ENCODE assay signal across 11 cellular contexts in genomic region chr14:90087433-90087832, GRCh38. TPM values are rescaled to one million over a fixed set of nuclear protein-coding genes. Genes with fewer than 3 reads are reported as not detected.
DNase-seq lines count a peak whose midpoint lies in the region; ATAC-seq, FAIRE-seq and TF ChIP-seq lines count a peak whose summit lies in the region.
"Had no signal": no experiment of that assay in that cellular context is flagged by ENCODE, and none has a peak within 500 bp of the region (broad histone marks: within the 10 kb centered on the region; RNA-seq: fewer than 3 reads in every experiment).

No MANE protein-coding gene starts in this region.

- CTCF ChIA-PET in activated CD8-positive, alpha-beta T cell treated with anti-CD3 and anti-CD28 coated beads for 36 hours (lab: Charles Lee): no interaction called here

- no peak overlapping the region for H3K4me3 Mint-ChIP-seq in stimulated activated naive B cell treated with anti-CD40 and anti-IgM and Interleukin-4, amounts not matched to agents 10 μg/mL and 1 μg/mL and 100 μg/mL, for 72 hours
- no peak overlapping the region for H3K4me3 Mint-ChIP-seq in activated CD8-positive, alpha-beta T cell treated with anti-CD3 and anti-CD28 coated beads for 36 hours
- H3K4me3 Mint-ChIP-seq: activated CD4-positive, alpha-beta memory T cell treated with anti-CD3 and anti-CD28 coated beads, Interleukin-2, amount 10 ng/mL, durations not matched to agents 7 days and 5 days; naive thymus-derived CD8-positive, alpha-beta T cell had no signal

- no peaks in the 10 kb centered on the region for H3K4me1 Mint-ChIP-seq in stimulated activated naive B cell treated with anti-CD40 and anti-IgM and Interleukin-4, amounts not matched to agents 10 μg/mL and 1 μg/mL and 100 μg/mL, for 72 hours
- no peaks in the 10 kb centered on the region for H3K4me1 Mint-ChIP-seq in activated CD8-positive, alpha-beta T cell treated with anti-CD3 and anti-CD28 coated beads for 36 hours (ENCODE audit: low read depth)
- H3K4me1 Mint-ChIP-seq: activated CD4-positive, alpha-beta memory T cell treated with anti-CD3 and anti-CD28 coated beads, Interleukin-2, amount 10 ng/mL, durations not matched to agents 7 days and 5 days; naive thymus-derived CD8-positive, alpha-beta T cell had no signal

- FAIRE-seq in frontal cortex (lab: Jason Lieb, UNC): no peak
- FAIRE-seq: GM12892 had no signal

- DNase-seq in SIG-M5 treated with dmso at 0.1 percent for 504 hours (lab: John Stamatoyannopoulos, UW; ENCODE audit: unreplicated experiment) (peak; percentile 96), Right ventricle myocardium superior (peak; percentile 46), frontal cortex (ENCODE audit: low spot score in 2 of 2) (no peak), NCI-H2107 (lab: John Stamatoyannopoulos, UW) (no peak)
- DNase-seq in stimulated activated naive B cell treated with anti-CD40 and anti-IgM and Interleukin-4, amounts not matched to agents 10 μg/mL and 1 μg/mL and 100 μg/mL, for 72 hours: peak; percentile 6
- DNase-seq in activated CD8-positive, alpha-beta T cell treated with anti-CD3 and anti-CD28 coated beads for 36 hours: no peak
- DNase-seq: activated CD4-positive, alpha-beta memory T cell treated with anti-CD3 and anti-CD28 coated beads, Interleukin-2, amount 10 ng/mL, durations not matched to agents 7 days and 5 days; naive thymus-derived CD8-positive, alpha-beta T cell had no signal

- POLR2A ChIA-PET in activated CD8-positive, alpha-beta T cell treated with anti-CD3 and anti-CD28 coated beads for 36 hours (lab: Charles Lee): no interaction called here

- TF ChIP-seq CTCF in activated CD8-positive, alpha-beta T cell treated with anti-CD3 and anti-CD28 coated beads for 36 hours (IDR thresholded peaks at IDR 0.05): no peak

- no peak overlapping the region for H3K27ac Mint-ChIP-seq in stimulated activated naive B cell treated with anti-CD40 and anti-IgM and Interleukin-4, amounts not matched to agents 10 μg/mL and 1 μg/mL and 100 μg/mL, for 72 hours
- no peak overlapping the region for H3K27ac Mint-ChIP-seq in activated CD8-positive, alpha-beta T cell treated with anti-CD3 and anti-CD28 coated beads for 36 hours
- H3K27ac Mint-ChIP-seq: activated CD4-positive, alpha-beta memory T cell treated with anti-CD3 and anti-CD28 coated beads, Interleukin-2, amount 10 ng/mL, durations not matched to agents 7 days and 5 days; naive thymus-derived CD8-positive, alpha-beta T cell had no signal

- intact Hi-C loops in Right ventricle myocardium superior (cut with DNase I): no loop called here
- intact Hi-C loops in activated CD8-positive, alpha-beta T cell treated with anti-CD3 and anti-CD28 coated beads for 36 hours (cut with micrococcal nuclease): no loop called here

- no peaks in the 10 kb centered on the region for H3K36me3 Mint-ChIP-seq in stimulated activated naive B cell treated with anti-CD40 and anti-IgM and Interleukin-4, amounts not matched to agents 10 μg/mL and 1 μg/mL and 100 μg/mL, for 72 hours
- no peaks in the 10 kb centered on the region for H3K36me3 Mint-ChIP-seq in activated CD8-positive, alpha-beta T cell treated with anti-CD3 and anti-CD28 coated beads for 36 hours (ENCODE audit: low read depth)

- H3K27me3 Mint-ChIP-seq in stimulated activated naive B cell treated with anti-CD40 and anti-IgM and Interleukin-4, amounts not matched to agents 10 μg/mL and 1 μg/mL and 100 μg/mL, for 72 hours: peaks cover 23 to 29% of the 10 kb centered on the region in 2 donors
- peaks cover 26% of the 10 kb centered on the region for H3K27me3 Mint-ChIP-seq in activated CD8-positive, alpha-beta T cell treated with anti-CD3 and anti-CD28 coated beads for 36 hours

- peak; percentile 74 for ATAC-seq in HG02870 (IDR thresholded peaks at IDR 0.05; ENCODE audit: unreplicated experiment)
- peak; percentile 93 for ATAC-seq in Right ventricle myocardium superior (ENCODE audit: poor library complexity)
- peak; percentile 94 to 98 for ATAC-seq in stimulated activated naive B cell treated with anti-CD40 and anti-IgM and Interleukin-4, amounts not matched to agents 10 μg/mL and 1 μg/mL and 100 μg/mL, for 72 hours (replicated peaks)
- ATAC-seq in activated CD8-positive, alpha-beta T cell treated with anti-CD3 and anti-CD28 coated beads for 36 hours: no peak
- no peak for ATAC-seq in HG03469 (IDR thresholded peaks at IDR 0.05; ENCODE audit: unreplicated experiment)
- ATAC-seq: naive thymus-derived CD8-positive, alpha-beta T cell had no signal

- H3K9me3 Mint-ChIP-seq in stimulated activated naive B cell treated with anti-CD40 and anti-IgM and Interleukin-4, amounts not matched to agents 10 μg/mL and 1 μg/mL and 100 μg/mL, for 72 hours: peaks cover 0 to 7% of the 10 kb centered on the region in 2 donors
- H3K9me3 Mint-ChIP-seq in activated CD8-positive, alpha-beta T cell treated with anti-CD3 and anti-CD28 coated beads for 36 hours: no peaks in the 10 kb centered on the region
- H3K9me3 Mint-ChIP-seq: activated CD4-positive, alpha-beta memory T cell treated with anti-CD3 and anti-CD28 coated beads, Interleukin-2, amount 10 ng/mL, durations not matched to agents 7 days and 5 days had no signal

RNA-seq across cellular contexts. Expression of gene KCNK13, which starts 25.6 kb away (rescaled TPM):
- total RNA-seq in Right ventricle myocardium superior (4.7 TPM), frontal cortex (0.82 TPM)
- total RNA-seq in activated CD8-positive, alpha-beta T cell treated with anti-CD3 and anti-CD28 coated beads for 36 hours: not detected
- total RNA-seq: naive thymus-derived CD8-positive, alpha-beta T cell had no signal

Comparison
In these comparisons a context has a peak if more than half of its experiments do, and no peak if none do; other contexts are left out.
1. ATAC-seq: peak in HG02870 (single experiment), Right ventricle myocardium superior (single experiment) and stimulated activated naive B cell treated with anti-CD40 and anti-IgM and Interleukin-4, amounts not matched to agents 10 μg/mL and 1 μg/mL and 100 μg/mL, for 72 hours (2 of 2); none in activated CD8-positive, alpha-beta T cell treated with anti-CD3 and anti-CD28 coated beads for 36 hours (single experiment) and HG03469 (single experiment).
2. DNase-seq: peak in SIG-M5 treated with dmso at 0.1 percent for 504 hours (single experiment), Right ventricle myocardium superior (single experiment) and stimulated activated naive B cell treated with anti-CD40 and anti-IgM and Interleukin-4, amounts not matched to agents 10 μg/mL and 1 μg/mL and 100 μg/mL, for 72 hours (single experiment); none in activated CD8-positive, alpha-beta T cell treated with anti-CD3 and anti-CD28 coated beads for 36 hours (single experiment), frontal cortex (0 of 2) and NCI-H2107 (single experiment).